ENCODE assay signal across 18 cellular contexts in the genomic region with DNA sequence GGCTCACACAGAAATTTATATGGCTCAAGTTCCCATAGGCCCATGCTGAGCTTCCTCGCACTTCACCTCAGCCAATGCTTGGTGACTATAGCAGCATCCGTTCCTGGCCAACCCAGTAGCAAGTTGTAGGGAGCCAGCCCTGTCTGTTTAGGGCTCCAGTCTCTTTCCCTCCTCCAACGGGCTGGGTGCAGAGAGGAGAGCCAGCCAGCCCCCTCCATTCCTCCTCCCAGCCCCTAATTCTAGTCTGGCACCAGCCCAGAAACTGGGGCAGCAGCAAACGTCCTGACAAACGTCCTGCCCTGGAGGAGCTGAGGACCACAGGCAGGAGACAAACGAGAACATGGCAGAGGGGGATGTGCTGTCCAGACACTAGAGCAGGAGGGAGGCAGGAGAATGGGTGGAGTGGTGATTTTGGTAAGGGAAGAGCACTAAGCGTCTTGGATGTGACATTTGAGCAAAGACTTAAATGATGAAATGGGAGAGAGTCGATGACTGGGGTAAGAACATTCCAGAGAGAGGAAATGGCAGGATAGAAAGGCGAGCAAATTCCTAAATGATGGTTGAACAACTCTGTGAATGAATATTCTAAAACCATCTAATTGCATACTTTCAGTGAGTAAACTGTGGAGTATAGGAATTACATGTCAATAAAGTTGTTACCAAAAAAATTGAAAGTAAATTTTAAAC.
"Had no signal": no experiment of that assay in that cellular context is flagged by ENCODE, and none has a peak within 500 bp of the region (broad histone marks: within the 10 kb centered on the region; RNA-seq: fewer than 3 reads in every experiment).

No MANE protein-coding gene starts in this region.

- H3K27me3 ChIP-seq: breast epithelium, gastroesophageal sphincter, right lobe of liver, testis, upper lobe of left lung had no signal

- H3K36me3 ChIP-seq: breast epithelium, gastroesophageal sphincter, prostate gland, right lobe of liver, upper lobe of left lung had no signal

- H3K9me3 Mint-ChIP-seq: activated CD4-positive, alpha-beta memory T cell treated with anti-CD3 and anti-CD28 coated beads, Interleukin-2, amount 10 ng/mL, durations not matched to agents 7 days and 5 days; activated T-cell treated with anti-CD3 and anti-CD28 coated beads, Interleukin-2, amount 50 U/mL, for 24 hours; endodermal cell; naive thymus-derived CD8-positive, alpha-beta T cell; stimulated activated naive CD8-positive, alpha-beta T cell treated with anti-CD3 and anti-CD28 coated beads, Interleukin-15, amount 100 ng/mL, for 72 hours had no signal

- DNase-seq: activated CD4-positive, alpha-beta memory T cell treated with anti-CD3 and anti-CD28 coated beads, Interleukin-2, amount 10 ng/mL, durations not matched to agents 7 days and 5 days; activated CD4-positive, alpha-beta T cell treated with anti-CD3 and anti-CD28 coated beads for 4 hours; activated T-cell treated with anti-CD3 and anti-CD28 coated beads, Interleukin-2, amount 50 U/mL, for 24 hours; endodermal cell; islet precursor cell; naive thymus-derived CD8-positive, alpha-beta T cell; occipital lobe; right lobe of liver; stimulated activated CD4-positive, alpha-beta T cell treated with anti-CD3 and anti-CD28 coated beads, Interleukin-1b, Interleukin-23, amount 100 ng/mL, for 48 hours; stimulated activated naive CD8-positive, alpha-beta T cell treated with anti-CD3 and anti-CD28 coated beads, Interleukin-15, amount 100 ng/mL, for 72 hours; T-helper 17 cell; testis; upper lobe of left lung had no signal

- H3K36me3 Mint-ChIP-seq: naive thymus-derived CD8-positive, alpha-beta T cell had no signal

- H3K9me3 ChIP-seq: breast epithelium, gastroesophageal sphincter, prostate gland, right lobe of liver, testis, upper lobe of left lung had no signal

- H3K4me3 Mint-ChIP-seq: activated CD4-positive, alpha-beta memory T cell treated with anti-CD3 and anti-CD28 coated beads, Interleukin-2, amount 10 ng/mL, durations not matched to agents 7 days and 5 days; activated T-cell treated with anti-CD3 and anti-CD28 coated beads, Interleukin-2, amount 50 U/mL, for 24 hours; endodermal cell; naive thymus-derived CD8-positive, alpha-beta T cell; stimulated activated naive CD8-positive, alpha-beta T cell treated with anti-CD3 and anti-CD28 coated beads, Interleukin-15, amount 100 ng/mL, for 72 hours; T-helper 17 cell had no signal

- H3K27ac Mint-ChIP-seq: activated CD4-positive, alpha-beta memory T cell treated with anti-CD3 and anti-CD28 coated beads, Interleukin-2, amount 10 ng/mL, durations not matched to agents 7 days and 5 days; activated naive CD4-positive, alpha-beta T cell treated with anti-CD3 and anti-CD28 coated beads, Interleukin-2, amount 50 U/mL, for 72 hours; endodermal cell; naive thymus-derived CD8-positive, alpha-beta T cell; stimulated activated naive CD8-positive, alpha-beta T cell treated with anti-CD3 and anti-CD28 coated beads, Interleukin-15, amount 100 ng/mL, for 72 hours; T-helper 17 cell had no signal

- ATAC-seq: gastroesophageal sphincter; left lobe of liver; naive thymus-derived CD8-positive, alpha-beta T cell; right lobe of liver; stimulated activated naive CD8-positive, alpha-beta T cell treated with anti-CD3 and anti-CD28 coated beads, Interleukin-15, amount 100 ng/mL, for 72 hours; T-helper 17 cell had no signal

- H3K4me3 ChIP-seq: breast epithelium, gastroesophageal sphincter, prostate gland, right lobe of liver, testis, upper lobe of left lung had no signal

- H3K27ac ChIP-seq: gastroesophageal sphincter, prostate gland, right lobe of liver, testis, upper lobe of left lung had no signal

- H3K4me1 ChIP-seq: prostate gland, right lobe of liver had no signal
